ENCODE assay signal across 25 cellular contexts in the genomic region with DNA sequence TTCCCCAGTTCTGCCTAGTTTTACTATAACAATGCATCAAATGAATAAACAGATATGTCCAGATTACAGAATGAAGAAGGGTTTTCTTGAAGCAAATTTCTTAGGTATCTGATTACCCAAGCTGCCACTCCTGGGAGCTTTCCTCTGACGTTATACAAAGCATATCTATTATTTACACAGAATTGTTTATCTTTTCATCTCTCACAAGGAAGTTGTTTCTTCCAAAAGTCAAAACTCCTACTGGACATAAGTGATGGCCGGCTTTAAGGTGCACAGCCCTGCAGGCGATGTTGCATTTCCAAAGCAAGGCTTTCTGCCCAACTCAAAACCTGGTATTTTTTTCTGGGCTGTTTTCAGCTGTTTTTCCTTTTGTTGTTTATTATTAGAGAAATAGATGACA.
"Had no signal": no experiment of that assay in that cellular context is flagged by ENCODE, and none has a peak within 500 bp of the region (broad histone marks: within the 10 kb centered on the region; RNA-seq: fewer than 3 reads in every experiment).

No MANE protein-coding gene starts in this region.

- H3K27me3 ChIP-seq: SJCRH30 had no signal

- H3K9me3 ChIP-seq: SJCRH30 had no signal

- DNase-seq: activated CD4-positive, alpha-beta memory T cell treated with anti-CD3 and anti-CD28 coated beads, Interleukin-2, amount 10 ng/mL, durations not matched to agents 7 days and 5 days; activated CD4-positive, alpha-beta T cell treated with anti-CD3 and anti-CD28 coated beads for 1 hour; activated CD4-positive, alpha-beta T cell treated with anti-CD3 and anti-CD28 coated beads for 48 hours; activated CD4-positive, CD25-positive, alpha-beta regulatory T cell; activated CD8-positive, alpha-beta memory T cell treated with anti-CD3 and anti-CD28 coated beads for 24 hours; activated CD8-positive, alpha-beta memory T cell treated with anti-CD3 and anti-CD28 coated beads, Interleukin-2, amount 10 ng/mL, durations not matched to agents 7 days and 5 days; activated CD8-positive, alpha-beta memory T cell treated with anti-CD3 and anti-CD28 coated beads, Interleukin-2, amount 50 U/mL, for 48 hours; activated effector memory CD4-positive, alpha-beta T cell treated with Interleukin-2 at 50 U/mL for 16 hours; activated naive CD4-positive, alpha-beta T cell treated with anti-CD3 and anti-CD28 coated beads, Interleukin-2, amount 10 ng/mL, durations not matched to agents 7 days and 5 days; activated naive CD8-positive, alpha-beta T cell treated with anti-CD3 and anti-CD28 coated beads, Interleukin-2, amount 50 U/mL, for 24 hours; activated T-cell treated with anti-CD3 and anti-CD28 coated beads, Interleukin-2, amount 50 U/mL, for 48 hours; anterior cingulate cortex; NCI-H1105; NCI-H1436; NCI-H1694; NCI-H2029; NCI-H510A; NCI-H526; NCI-H748 treated with DMSO at 0.1 percent for 48 hours; NK-92 treated with Interleukin-12 subunit alpha and Interleukin-12 subunit beta, amount 100 ng/mL, for 24 hours; PC-9; SJCRH30; T1000; WERI-Rb-1 had no signal

- H3K36me3 ChIP-seq: SJCRH30, WERI-Rb-1 had no signal

- H3K4me3 ChIP-seq: PC-9, SJCRH30, SK-N-MC had no signal
